In genomic region chr3:164320962-164321361, GRCh38 we compare ENCODE assay signal across 25 cellular contexts.
"Had no signal": no experiment of that assay in that cellular context is flagged by ENCODE, and none has a peak within 500 bp of the region (broad histone marks: within the 10 kb centered on the region; RNA-seq: fewer than 3 reads in every experiment).

No MANE protein-coding gene starts in this region.

- DNase-seq: dermis blood vessel endothelial cell; effector memory CD4-positive, alpha-beta T cell; hypothalamus; kidney; naive thymus-derived CD4-positive, alpha-beta T cell; nucleus accumbens; stimulated activated CD4-positive, alpha-beta T cell treated with anti-CD3 and anti-CD28 coated beads, Interleukin-12 subunit alpha, Interleukin-12 subunit beta, amount 100 ng/mL, for 4 hours; stimulated activated CD4-positive, alpha-beta T cell treated with anti-CD3 and anti-CD28 coated beads, Interleukin-2, amount 100 ng/mL, for 24 hours; stimulated activated CD4-positive, alpha-beta T cell treated with anti-CD3 and anti-CD28 coated beads, Interleukin-4, amount 100 ng/mL, for 24 hours; stimulated activated naive CD4-positive, alpha-beta T cell treated with Interleukin-2 at 50 U/mL for 16 hours; substantia nigra; testis; tibial artery had no signal

- H3K9me3 ChIP-seq: prostate gland, right atrium auricular region, testis, tibial artery had no signal

- H3K4me2 ChIP-seq: smooth muscle cell had no signal

- H3K36me3 ChIP-seq: prostate gland, right atrium auricular region, tibial artery had no signal

- H3K4me1 ChIP-seq: prostate gland, right atrium auricular region, testis, tibial artery had no signal

- H3K9me3 Mint-ChIP-seq: memory B cell, mesothelial cell of epicardium, nephron, type B pancreatic cell had no signal

- H3K27me3 Mint-ChIP-seq: memory B cell; naive thymus-derived CD4-positive, alpha-beta T cell; type B pancreatic cell had no signal

- H3K27ac ChIP-seq: coronary artery, prostate gland, right atrium auricular region, testis, tibial artery had no signal

- H3K27ac Mint-ChIP-seq: memory B cell; mesothelial cell of epicardium; naive thymus-derived CD4-positive, alpha-beta T cell; nephron; stimulated activated effector memory CD8-positive, alpha-beta T cell treated with anti-CD3 and anti-CD28 coated beads, Interleukin-12 subunit alpha, Interleukin-12 subunit beta, amount 100 ng/mL, for 72 hours; type B pancreatic cell had no signal

- H3K4me1 Mint-ChIP-seq: memory B cell; mesothelial cell of epicardium; naive thymus-derived CD4-positive, alpha-beta T cell; nephron; stimulated activated effector memory CD8-positive, alpha-beta T cell treated with anti-CD3 and anti-CD28 coated beads, Interleukin-12 subunit alpha, Interleukin-12 subunit beta, amount 100 ng/mL, for 72 hours had no signal

- FAIRE-seq: endometrium, frontal cortex, kidney had no signal

- H3K4me3 Mint-ChIP-seq: memory B cell; mesothelial cell of epicardium; naive thymus-derived CD4-positive, alpha-beta T cell; nephron; stimulated activated effector memory CD8-positive, alpha-beta T cell treated with anti-CD3 and anti-CD28 coated beads, Interleukin-12 subunit alpha, Interleukin-12 subunit beta, amount 100 ng/mL, for 72 hours; type B pancreatic cell had no signal

- H3K4me3 ChIP-seq: coronary artery, lung, prostate gland, right atrium auricular region, smooth muscle cell, testis, tibial artery had no signal

- H3K36me3 Mint-ChIP-seq: memory B cell; mesothelial cell of epicardium; naive thymus-derived CD4-positive, alpha-beta T cell; stimulated activated effector memory CD8-positive, alpha-beta T cell treated with anti-CD3 and anti-CD28 coated beads, Interleukin-12 subunit alpha, Interleukin-12 subunit beta, amount 100 ng/mL, for 72 hours; type B pancreatic cell had no signal

- H3K27me3 ChIP-seq: right atrium auricular region, testis, tibial artery had no signal
